Comparison of ENCODE assay signal across 8 cellular contexts in the genomic region with DNA sequence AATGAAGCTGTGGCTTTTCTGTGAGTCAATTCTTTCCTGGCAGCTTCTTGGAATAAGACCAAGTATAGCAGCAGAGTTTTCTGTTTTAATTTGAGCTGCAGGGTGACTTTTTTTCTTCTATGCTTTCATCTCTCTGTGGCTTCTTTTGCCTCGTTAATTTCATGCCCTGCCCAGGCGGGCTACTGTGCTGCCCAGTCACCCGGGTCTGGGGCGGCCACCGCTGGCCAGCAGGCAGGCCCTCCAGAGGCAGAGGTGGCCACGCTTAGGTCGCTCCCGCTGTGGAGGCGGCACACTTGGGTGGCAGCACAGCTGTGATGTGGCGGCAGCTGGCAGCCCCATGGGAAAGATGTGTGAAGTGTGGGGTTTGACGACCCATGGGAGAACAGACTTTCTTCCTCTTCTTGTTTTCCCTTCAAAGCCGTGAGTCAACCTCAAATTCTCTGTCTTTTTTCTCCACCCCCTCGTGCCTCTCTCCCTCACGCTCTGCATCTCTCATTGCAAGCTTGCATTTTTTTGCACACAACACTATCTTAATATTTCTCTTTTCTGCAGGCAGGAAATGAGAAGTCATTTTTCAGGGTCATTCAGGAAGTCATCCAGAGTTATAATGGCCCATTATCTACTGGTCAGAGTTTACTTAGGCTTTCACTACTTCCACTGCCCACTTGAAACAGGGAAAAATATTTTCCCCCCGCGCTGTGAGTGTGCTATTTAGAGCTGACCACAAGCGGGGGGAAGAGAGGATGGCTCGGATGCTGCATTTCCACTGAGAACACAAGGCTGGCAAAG.
DNase-seq lines count a peak whose midpoint lies in the region; ATAC-seq, FAIRE-seq and TF ChIP-seq lines count a peak whose summit lies in the region.

No MANE protein-coding gene starts in this region.

- no peak for FAIRE-seq in small intestine (lab: Jason Lieb, UNC)

- TF ChIP-seq CTCF in BJ (IDR thresholded peaks at IDR 0.05; ENCODE audit: insufficient read depth, low read depth, low read length), result no peak
- no peak for TF ChIP-seq CTCF in foreskin fibroblast (IDR thresholded peaks at IDR 0.05; ENCODE audit: low read depth, low read length)
- TF ChIP-seq CTCF in smooth muscle cell (IDR thresholded peaks at IDR 0.05; ENCODE audit: borderline replicate concordance, insufficient read depth, poor library complexity, severe bottlenecking), result no peak

- ATAC-seq in GM18873 (IDR thresholded peaks at IDR 0.05; ENCODE audit: low FRiP score, unreplicated experiment) (peak; percentile 71), HG03066 (IDR thresholded peaks at IDR 0.05; ENCODE audit: low read depth, unreplicated experiment) (peak; percentile 67)

- peak overlapping the region; percentile 92 for H3K9ac ChIP-seq in smooth muscle cell (ENCODE audit: low read depth)

- H3K4me2 ChIP-seq in smooth muscle cell, result peak overlapping the region; percentile 89

- peaks cover 7% of the 10 kb centered on the region for H3K4me1 ChIP-seq in smooth muscle cell (ENCODE audit: low read depth)
- H3K4me1 ChIP-seq in small intestine (ENCODE audit: control insufficient read depth in 2 of 2, insufficient read depth in 1 of 2, low read depth in 1 of 2, low read length in 1 of 2), result peaks cover 2 to 11% of the 10 kb centered on the region in 2 donors

- no peaks in the 10 kb centered on the region for H3K27me3 ChIP-seq in BJ (ENCODE audit: control insufficient read depth, insufficient read depth, low read length)
- H3K27me3 ChIP-seq in smooth muscle cell (ENCODE audit: low read depth), result no peaks in the 10 kb centered on the region
- no peaks in the 10 kb centered on the region for H3K27me3 ChIP-seq in small intestine (ENCODE audit: control insufficient read depth in 2 of 2, insufficient read depth in 2 of 2, low read length in 2 of 2)

- H3K36me3 ChIP-seq in BJ (ENCODE audit: control insufficient read depth, insufficient read depth, low read length) (0 out of 2 replicates have a peak, but pooled peaks cover 2% of the 10 kb centered on the region), smooth muscle cell (ENCODE audit: low read depth) (no peaks in the 10 kb centered on the region), small intestine (ENCODE audit: control insufficient read depth in 2 of 2, insufficient read depth in 2 of 2, low read length in 2 of 2) (no peaks in the 10 kb centered on the region)

- WGBS in smooth muscle cell (ENCODE audit: low lambda C conversion rate), result 20% methylated on average over 18 of the region's 18 CpGs
- WGBS in small intestine, 3 donors, result 41 to 68% (median 51%) methylated on average over 18 of the region's 18 CpGs

- no peak overlapping the region for H2AFZ ChIP-seq in smooth muscle cell (ENCODE audit: low read depth)

- H3K4me3 ChIP-seq in BJ (ENCODE audit: low read depth, low read length), result peak overlapping the region; percentile 32
- peak overlapping the region; percentile 28 to 44 for H3K4me3 ChIP-seq in foreskin fibroblast (ENCODE audit: low read depth in 1 of 2, low read length in 2 of 2)
- H3K4me3 ChIP-seq in smooth muscle cell, result peak overlapping the region; percentile 44
- H3K4me3 ChIP-seq in small intestine (ENCODE audit: low read depth in 1 of 2, low read length in 2 of 2), result no peak overlapping the region

- DNase-seq in BJ (ENCODE audit: low read depth) (no peak), T1000 (lab: John Stamatoyannopoulos, UW) (peak; percentile 70), foreskin fibroblast (peak; percentile 66 to 88), smooth muscle cell (lab: John Stamatoyannopoulos, UW; ENCODE audit: unreplicated experiment) (peak; percentile 22), small intestine (no peak), GDM1 (lab: John Stamatoyannopoulos, UW) (no peak)

- H4K20me1 ChIP-seq in smooth muscle cell (ENCODE audit: low read depth), result no peaks in the 10 kb centered on the region

- POLR2A ChIA-PET in BJ (lab: Charles Lee), result interaction anchor here (0.6 to 0.9 kb wide), 3 partner anchors 21 to 64 kb away, joined by 3 to 18 read pairs (median 9); no protein-coding TSS in a partner anchor

- H3K79me2 ChIP-seq in smooth muscle cell (ENCODE audit: low read depth), result peaks cover 28% of the 10 kb centered on the region

- H3K27ac ChIP-seq in smooth muscle cell (ENCODE audit: low read depth) (peak overlapping the region; percentile 98), small intestine (ENCODE audit: low read depth in 1 of 2, low read length in 1 of 2) (peak overlapping the region in 1 of 2 donors; percentile 74)

- peaks cover 20% of the 10 kb centered on the region for H3F3A ChIP-seq in smooth muscle cell (ENCODE audit: low read depth)

- CTCF ChIA-PET in BJ (lab: Yijun Ruan, JAX), result interaction anchor here (1.0 to 2.4 kb wide), 7 partner anchors 11 to 168 kb away, joined by 3 to 10 read pairs (median 3); no protein-coding TSS in a partner anchor

- H3K9me3 ChIP-seq in smooth muscle cell (replicated peaks; ENCODE audit: low read depth), result no peaks in the 10 kb centered on the region
- no peaks in the 10 kb centered on the region for H3K9me3 ChIP-seq in small intestine (ENCODE audit: control insufficient read depth, low read depth)

Comparison
In these comparisons a context has a peak if more than half of its experiments do, and no peak if none do; other contexts are left out.
1. DNase-seq: peak in T1000 (single experiment), foreskin fibroblast (2 of 2) and smooth muscle cell (single experiment); none in BJ (single experiment), small intestine (single experiment) and GDM1 (single experiment).
2. H3K4me3 ChIP-seq: peak in BJ (single experiment), foreskin fibroblast (2 of 2) and smooth muscle cell (single experiment); none in small intestine (0 of 2).